In the genomic region with DNA sequence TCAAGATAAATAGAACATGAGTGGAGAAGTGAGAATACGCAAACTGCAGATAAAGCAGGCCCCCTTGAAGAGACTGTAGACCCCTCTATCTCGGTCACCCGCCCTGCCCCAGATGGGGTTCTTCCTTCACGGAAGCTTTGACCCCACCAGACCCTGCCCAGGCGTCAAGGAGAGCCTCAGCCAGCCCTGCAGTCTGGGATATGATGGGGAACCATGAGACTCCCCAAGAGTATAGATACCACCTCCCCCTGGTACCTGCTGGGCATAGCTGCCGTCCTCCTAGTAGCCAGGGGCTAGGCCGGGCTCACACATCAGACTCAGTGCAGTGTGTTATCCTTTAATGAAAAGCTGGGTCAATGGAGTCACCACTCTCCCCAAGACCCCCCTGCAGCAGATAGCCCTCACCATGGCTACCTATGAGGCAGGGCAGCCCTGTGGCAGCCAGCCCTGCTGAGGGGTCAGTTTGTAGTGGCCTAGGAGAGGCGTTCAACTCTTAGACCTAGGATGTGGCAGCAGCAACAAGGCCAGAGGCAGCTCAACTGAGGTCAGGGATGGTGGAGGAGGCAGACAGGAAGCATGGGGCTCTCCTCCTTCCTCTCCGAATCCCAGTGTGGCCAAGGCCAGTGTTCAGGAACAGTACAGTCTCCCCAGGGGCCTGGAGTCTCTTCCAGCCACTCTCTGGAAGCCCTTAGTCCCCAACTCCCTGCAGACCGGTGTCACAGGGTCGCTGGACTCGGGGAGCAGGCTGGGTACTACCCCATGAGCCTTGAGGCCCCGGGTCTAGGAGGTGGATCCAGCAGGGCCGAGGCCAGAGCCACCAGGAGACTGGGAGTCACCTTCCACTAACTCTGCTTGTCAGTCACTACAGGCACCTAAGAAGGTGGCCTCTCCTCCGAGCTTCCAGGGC, we compare ENCODE assay signal across 14 cellular contexts. TPM values are rescaled to one million over a fixed set of nuclear protein-coding genes. Genes with fewer than 3 reads are reported as not detected.
DNase-seq lines count a peak whose midpoint lies in the region; ATAC-seq and TF ChIP-seq lines count a peak whose summit lies in the region.
"Had no signal": no experiment of that assay in that cellular context is flagged by ENCODE, and none has a peak within 500 bp of the region (broad histone marks: within the 10 kb centered on the region; RNA-seq: fewer than 3 reads in every experiment).

No MANE protein-coding gene starts in this region.

- no peaks in the 10 kb centered on the region for H3K27me3 ChIP-seq in SK-N-SH (ENCODE audit: insufficient read depth)
- no peaks in the 10 kb centered on the region for H3K27me3 ChIP-seq in RWPE2 (ENCODE audit: insufficient read depth, poor library complexity, severe bottlenecking)
- no peaks in the 10 kb centered on the region for H3K27me3 ChIP-seq in left lung

- H3K4me3 ChIP-seq in SK-N-SH (ENCODE audit: low read depth in 2 of 2, low read length in 1 of 2) (no peak overlapping the region), RWPE2 (ENCODE audit: severe bottlenecking) (no peak overlapping the region), left lung (no peak overlapping the region)

- H3K27ac ChIP-seq in SK-N-SH (ENCODE audit: low read depth in 2 of 2, low read length in 1 of 2) (no peak overlapping the region), RWPE2 (ENCODE audit: poor library complexity, severe bottlenecking) (peak overlapping the region; percentile 26), left lung (peak overlapping the region in 1 of 2 donors; percentile 28), substantia nigra (ENCODE audit: low read depth, low read length, poor library complexity, severe bottlenecking) (peak overlapping the region; percentile 7)
- H3K27ac ChIP-seq: 22Rv1, parathyroid adenoma had no signal

- no peak for TF ChIP-seq EP300 in SK-N-SH (IDR thresholded peaks at IDR 0.05; ENCODE audit: borderline replicate concordance in 1 of 2, low read depth in 1 of 2, low read length in 1 of 2)

- peaks cover 12% of the 10 kb centered on the region for H3F3A ChIP-seq in SK-N-SH (replicated peaks; ENCODE audit: insufficient read depth)

- H4K20me1 ChIP-seq in SK-N-SH (ENCODE audit: insufficient read depth), result no peaks in the 10 kb centered on the region

- DNase-seq in SK-N-SH (peak; percentile 7), RWPE2 (ENCODE audit: low spot score) (peak; percentile 44), left lung (peak; percentile 32 to 59), substantia nigra (lab: John Stamatoyannopoulos, UW) (no peak), T-helper 9 cell (no peak)
- DNase-seq: mesendoderm, NCI-H1048, NCI-H2171 treated with DMSO at 0.1 percent for 48 hours, SHP77 treated with DMSO at 0.1 percent for 48 hours had no signal

- H3K79me2 ChIP-seq in SK-N-SH (ENCODE audit: insufficient read depth), result no peaks in the 10 kb centered on the region
- H3K79me2 ChIP-seq: parathyroid adenoma had no signal

- TF ChIP-seq CTCF in SK-N-SH (IDR thresholded peaks at IDR 0.05), result no peak
- TF ChIP-seq CTCF in RWPE2 (IDR thresholded peaks at IDR 0.05; ENCODE audit: poor library complexity, severe bottlenecking), result no peak
- TF ChIP-seq CTCF in left lung (IDR thresholded peaks at IDR 0.05), result no peak

- CTCF ChIA-PET in SK-N-SH (lab: Yijun Ruan, JAX), result interaction anchor here (1.4 to 15.6 kb wide), 3 partner anchors 18 to 130 kb away, joined by 3 to 399 read pairs (median 7); partner anchors contain the start of gene PLXNB1

- H3K36me3 ChIP-seq in SK-N-SH (replicated peaks in 1 of 2; ENCODE audit: control insufficient read depth in 1 of 2, insufficient read depth in 2 of 2, low read length in 1 of 2) (peaks cover 0 to 25% of the 10 kb centered on the region in 2 experiments), RWPE2 (ENCODE audit: low read depth) (peaks cover 66% of the 10 kb centered on the region), left lung (peaks cover 0 to 51% of the 10 kb centered on the region in 2 donors)

- POLR2A ChIA-PET in SK-N-SH (lab: Yijun Ruan, JAX), result interaction anchor here (1.1 kb wide), 1 partner anchor 26 kb away, joined by 3 read pairs; the partner anchor contains the start of gene PLXNB1

- H3K4me1 ChIP-seq in SK-N-SH (ENCODE audit: control insufficient read depth in 1 of 2, insufficient read depth in 2 of 2, low read depth in 1 of 2, low read length in 1 of 2), result peaks cover 6 to 12% of the 10 kb centered on the region in 2 experiments; a peak in 2 of 4 replicates
- H3K4me1 ChIP-seq in RWPE2 (ENCODE audit: insufficient read depth, poor library complexity, severe bottlenecking), result peaks cover 15% of the 10 kb centered on the region
- H3K4me1 ChIP-seq in left lung, result no peaks in the 10 kb centered on the region
- H3K4me1 ChIP-seq: parathyroid adenoma had no signal

- WGBS in SK-N-SH (ENCODE audit: low lambda C conversion rate), result 93% methylated on average over 9 of the region's 15 CpGs

- no peak overlapping the region for H2AFZ ChIP-seq in SK-N-SH (ENCODE audit: low read depth)
- H2AFZ ChIP-seq: parathyroid adenoma had no signal

- TF ChIP-seq RAD21 in SK-N-SH (IDR thresholded peaks at IDR 0.05; ENCODE audit: low read length), result no peak

- no peaks in the 10 kb centered on the region for H3K9me2 ChIP-seq in SK-N-SH

- ATAC-seq in SK-N-SH treated with all-trans-retinoic acid at 6 μM for 48 hours, result no peak
- ATAC-seq in RWPE2 (ENCODE audit: low read depth), result no peak
- no peak for ATAC-seq in left lung
- no peak for ATAC-seq in HG02623 (IDR thresholded peaks at IDR 0.05; ENCODE audit: unreplicated experiment)
- no peak for ATAC-seq in GM21825 (IDR thresholded peaks at IDR 0.05; ENCODE audit: unreplicated experiment)

- no peak overlapping the region for H3K9ac ChIP-seq in SK-N-SH
- H3K9ac ChIP-seq: parathyroid adenoma had no signal

- intact Hi-C loops in left lung (cut with DNase I), result loop anchor here in 1 of 2 donors (5.0 kb wide), 1 partner anchor 34 kb away; no protein-coding TSS in a partner anchor

- H3K9me3 ChIP-seq in SK-N-SH, result no peaks in the 10 kb centered on the region
- no peaks in the 10 kb centered on the region for H3K9me3 ChIP-seq in RWPE2 (ENCODE audit: severe bottlenecking)
- no peaks in the 10 kb centered on the region for H3K9me3 ChIP-seq in left lung

- no peak overlapping the region for H3K4me2 ChIP-seq in SK-N-SH

TF ChIP-seq in SK-N-SH, 30 proteins besides CTCF, POLR2A, EP300 and RAD21:
- TF ChIP-seq CHD2 (IDR thresholded peaks at IDR 0.05; ENCODE audit: low read length, partially characterized antibody), result no peak
- TF ChIP-seq RXRA (IDR thresholded peaks at IDR 0.05; ENCODE audit: borderline replicate concordance, low read depth), result no peak
- TF ChIP-seq RCOR1 (IDR thresholded peaks at IDR 0.05; ENCODE audit: low read length), result no peak

TF ChIP-seq in SK-N-SH treated with all-trans-retinoic acid at 6 μM for 48 hours, 23 proteins besides CTCF, POLR2A, EP300 and RAD21:
- TF ChIP-seq ZNF565 (CRISPR knock-in tag; conservative IDR thresholded peaks at IDR 0.05; ENCODE audit: low read depth), result no peak
- TF ChIP-seq ISL1 (CRISPR knock-in tag; IDR thresholded peaks at IDR 0.05), result no peak
TF ChIP-seq in SK-N-SH treated with all-trans-retinoic acid at 6 μM for 48 hours: peak in this region for 0.

RNA-seq across cellular contexts. Expression of gene PLXNB1, which starts 26.1 kb away (rescaled TPM):
- polyA plus RNA-seq in SK-N-SH (2012; rRNA removed), result 38.0 and 39.8 TPM in 2 replicates
- 6.5 and 13.9 TPM in 2 replicates for polyA plus RNA-seq in SK-N-SH (2012; cell fraction: cytosol; rRNA removed)
- polyA plus RNA-seq in SK-N-SH (2012; cell fraction: nucleus; rRNA removed), result 195 and 267 TPM in 2 replicates
- total RNA-seq in left lung, result 100 to 1,000 TPM in 1 of 2 donors, 10 to 100 TPM in 1; 65.0 to 128 TPM

RNA-seq across cellular contexts. Expression of gene FBXW12, which starts 31.8 kb away (rescaled TPM):
- 0.07 TPM in 1 of 2 replicates, not detected in the other for polyA plus RNA-seq in SK-N-SH (2012; rRNA removed)
- polyA plus RNA-seq in SK-N-SH (2012; cell fraction: cytosol; rRNA removed), result 0.04 TPM in 1 of 2 replicates, not detected in the other
- 0.11 and 0.13 TPM in 2 replicates for polyA plus RNA-seq in SK-N-SH (2012; cell fraction: nucleus; rRNA removed)
- not detected for total RNA-seq in left lung

RNA-seq across cellular contexts. Expression of gene CCDC51, which starts 36.1 kb away (rescaled TPM):
- polyA plus RNA-seq in SK-N-SH (2012; rRNA removed), result 24.2 and 29.6 TPM in 2 replicates
- polyA plus RNA-seq in SK-N-SH (2012; cell fraction: cytosol; rRNA removed), result 22.7 and 27.4 TPM in 2 replicates
- 15.3 and 20.4 TPM in 2 replicates for polyA plus RNA-seq in SK-N-SH (2012; cell fraction: nucleus; rRNA removed)
- 10 to 100 TPM; 13.4 to 14.7 TPM for total RNA-seq in left lung

RNA-seq across cellular contexts. Expression of gene TMA7, which starts 36.3 kb away (rescaled TPM):
- polyA plus RNA-seq in SK-N-SH (2012; rRNA removed), result 393 and 438 TPM in 2 replicates
- polyA plus RNA-seq in SK-N-SH (2012; cell fraction: cytosol; rRNA removed), result 655 and 1,170 TPM in 2 replicates
- polyA plus RNA-seq in SK-N-SH (2012; cell fraction: nucleus; rRNA removed), result 91.0 and 95.9 TPM in 2 replicates
- total RNA-seq in left lung, result 100 to 1,000 TPM; 174 to 211 TPM

RNA-seq across cellular contexts. Expression of gene ATRIP, which starts 42.8 kb away (rescaled TPM):
- 5.6 and 6.5 TPM in 2 replicates for polyA plus RNA-seq in SK-N-SH (2012; rRNA removed)
- 4.0 and 4.3 TPM in 2 replicates for polyA plus RNA-seq in SK-N-SH (2012; cell fraction: cytosol; rRNA removed)
- 12.5 and 14.9 TPM in 2 replicates for polyA plus RNA-seq in SK-N-SH (2012; cell fraction: nucleus; rRNA removed)
- total RNA-seq in left lung, result 1 to 10 TPM; 7.4 to 9.9 TPM

Comparison
In these comparisons a context has a peak if more than half of its experiments do, and no peak if none do; other contexts are left out.
1. DNase-seq: peak in SK-N-SH (single experiment), RWPE2 (single experiment) and left lung (2 of 2); none in substantia nigra (0 of 49) and T-helper 9 cell (single experiment).
2. H3K27ac ChIP-seq: peak in RWPE2 (single experiment) and substantia nigra (single experiment); none in SK-N-SH (0 of 2).